Comparison of ENCODE assay signal across 8 cellular contexts in the genomic region with DNA sequence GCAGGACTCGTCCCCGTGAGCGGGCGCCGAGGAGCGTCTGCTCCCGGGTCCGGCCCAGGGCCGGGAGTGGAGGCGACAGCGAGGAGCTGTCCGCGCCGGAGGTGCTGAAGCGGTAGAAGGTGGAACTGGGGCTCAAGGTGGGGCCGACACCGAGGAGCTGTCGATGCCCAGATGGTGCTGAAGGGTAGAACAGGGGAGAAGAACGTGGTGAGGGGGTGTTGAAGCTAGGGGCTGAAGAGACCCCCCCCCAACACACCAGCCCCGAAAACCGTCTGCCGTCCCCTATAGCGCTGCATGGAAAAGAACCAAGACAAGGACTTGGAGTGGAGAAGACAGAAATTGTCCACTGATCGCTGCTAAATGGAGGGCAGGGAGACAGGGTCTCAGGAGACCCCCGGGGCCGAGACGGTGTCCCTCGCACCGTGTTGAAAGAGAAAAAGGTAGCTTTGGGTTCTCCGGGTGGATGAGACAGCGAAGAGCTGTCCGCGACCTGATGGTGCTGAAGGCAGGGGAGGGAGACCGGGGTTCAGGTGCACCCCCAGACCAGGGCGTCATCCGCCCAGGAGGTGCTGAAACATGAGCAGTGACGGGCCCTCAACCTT. TPM values are rescaled to one million over a fixed set of nuclear protein-coding genes. Genes with fewer than 3 reads are reported as not detected.
DNase-seq lines count a peak whose midpoint lies in the region; ATAC-seq and TF ChIP-seq lines count a peak whose summit lies in the region.

No MANE protein-coding gene starts in this region.

- H3K27ac ChIP-seq in psoas muscle (no peak overlapping the region), spleen (no peak overlapping the region)

- DNase-seq in Calu3 (peak; percentile 59), HuH-7.5 (ENCODE audit: low spot score) (peak; percentile 94), epithelial cell of esophagus (ENCODE audit: low read depth) (peak; percentile 63), psoas muscle (peak; percentile 44 to 66), NCI-H2107 treated with DMSO at 0.1 percent for 48 hours (lab: John Stamatoyannopoulos, UW; ENCODE audit: unreplicated experiment) (no peak), spleen (no peak)
- peak; percentile 67 for DNase-seq in activated CD4-positive, alpha-beta T cell treated with anti-CD3 and anti-CD28 coated beads for 48 hours

- H3K4me3 ChIP-seq in epithelial cell of esophagus (ENCODE audit: low read length) (no peak overlapping the region), psoas muscle (no peak overlapping the region), spleen (peak overlapping the region in 1 of 8 donors; percentile 13)

- H3K27me3 ChIP-seq in psoas muscle (ENCODE audit: insufficient read depth in 3 of 3, low read length in 2 of 3) (peaks cover 0 to 25% (median 2%) of the 10 kb centered on the region in 3 donors), spleen (replicated peaks in 1 of 7) (peaks cover 4 to 94% (median 43%) of the 10 kb centered on the region in 7 donors)

- TF ChIP-seq POLR2A in spleen (IDR thresholded peaks at IDR 0.05) = no peak

- no peak overlapping the region for H3K4me3 Mint-ChIP-seq in Calu3 (ENCODE audit: low read depth, unreplicated experiment)

- WGBS in psoas muscle, 3 donors = 11 to 17% (median 13%) methylated on average over 37 of the region's 37 CpGs
- 17 to 26% (median 21%) methylated on average over 36 to 37 of the region's 37 CpGs for WGBS in spleen, 5 donors

- H3K4me1 ChIP-seq in psoas muscle = peaks cover 5% of the 10 kb centered on the region
- H3K4me1 ChIP-seq in spleen = peaks cover 0 to 22% (median 10%) of the 10 kb centered on the region in 6 donors

- peaks cover 65% of the 10 kb centered on the region for H3K27me3 Mint-ChIP-seq in Calu3 (ENCODE audit: unreplicated experiment)

- no peaks in the 10 kb centered on the region for H3K9me3 Mint-ChIP-seq in Calu3 (ENCODE audit: low read depth, unreplicated experiment)

- peak; percentile 53 to 69 (median 68) for ATAC-seq in psoas muscle
- ATAC-seq in GM18909 (IDR thresholded peaks at IDR 0.05; ENCODE audit: poor library complexity, unreplicated experiment) = no peak

- TF ChIP-seq CTCF in Calu3 (IDR thresholded peaks at IDR 0.05; ENCODE audit: unreplicated experiment) (no peak), epithelial cell of esophagus (IDR thresholded peaks at IDR 0.05; ENCODE audit: insufficient read depth, low read depth, low read length, missing control alignments) (no peak), psoas muscle (IDR thresholded peaks at IDR 0.05) (no peak), spleen (IDR thresholded peaks at IDR 0.05 in 8 of 11, conservative IDR thresholded peaks at IDR 0.05 in 3 of 11) (no peak)

- peaks cover 14% of the 10 kb centered on the region for H3K36me3 Mint-ChIP-seq in Calu3 (ENCODE audit: insufficient read depth, unreplicated experiment)

- H3K9me3 ChIP-seq in psoas muscle (no peaks in the 10 kb centered on the region), spleen (peaks cover 0 to 12% (median 3%) of the 10 kb centered on the region in 8 donors)

- no peak overlapping the region for H3K27ac Mint-ChIP-seq in Calu3 (ENCODE audit: unreplicated experiment)

- peaks cover 14% of the 10 kb centered on the region for H3K4me1 Mint-ChIP-seq in Calu3 (ENCODE audit: low read depth, unreplicated experiment)

- no peaks in the 10 kb centered on the region for H3K36me3 ChIP-seq in psoas muscle (ENCODE audit: insufficient read depth in 1 of 2, low read depth in 1 of 2)
- H3K36me3 ChIP-seq in spleen = no peaks in the 10 kb centered on the region

- CTCF ChIA-PET in Calu3 (lab: Charles Lee) = interaction anchor here (0.5 to 1.1 kb wide), 2 partner anchors 9 to 25 kb away, joined by 3 to 10 read pairs; no protein-coding TSS in a partner anchor

- intact Hi-C loops in Calu3 (cut with micrococcal nuclease; ENCODE audit: unreplicated experiment) (no loop called here), psoas muscle (cut with DNase I) (no loop called here), spleen (cut with DNase I; ENCODE audit: low total_unique reads) (no loop called here)

- BruUV-seq in Calu3 (replicated peaks; lab: Mats Ljungman, UMichigan) = no TSS peak

RNA-seq across cellular contexts. Expression of a gene that starts 7.1 kb away (rescaled TPM):
- total RNA-seq in Calu3 (2022) (0.90 and 2.4 TPM in 2 replicates), psoas muscle (1 to 10 TPM in 1 of 4 donors, under 1 TPM in 3; 0.27 to 2.5 (median 0.86) TPM), spleen (1 to 10 TPM in 6 of 7 donors, under 1 TPM in 1; 0.60 to 7.6 (median 3.3) TPM)
- polyA plus RNA-seq in psoas muscle (under 1 TPM; 0.43 to 0.86 (median 0.86) TPM), spleen (1 to 10 TPM in 1 of 3 donors, under 1 TPM in 2; 0.07 to 1.2 (median 0.61) TPM)

RNA-seq across cellular contexts. Expression of a gene that starts 29.5 kb away (rescaled TPM):
- total RNA-seq in Calu3 (2022) (1.9 TPM in 2 replicates), psoas muscle (1 to 10 TPM in 2 of 4 donors, under 1 TPM in 2; 0.86 to 3.6 (median 1.5) TPM), spleen (1 to 10 TPM; 1.4 to 6.6 (median 3.3) TPM)
- polyA plus RNA-seq in psoas muscle (1 to 10 TPM in 1 of 3 donors, under 1 TPM in 2; 0.44 to 1.4 (median 0.81) TPM), spleen (1 to 10 TPM in 2 of 3 donors, under 1 TPM in 1; 0.72 to 1.7 (median 1.3) TPM)

RNA-seq across cellular contexts. Expression of a gene that starts 40.3 kb away (rescaled TPM):
- 10.9 and 11.5 TPM in 2 replicates for total RNA-seq in Calu3 (2022)
- total RNA-seq in psoas muscle = 10 to 100 TPM in 1 of 4 donors, 1 to 10 TPM in 3; 5.9 to 12.7 (median 8.4) TPM
- polyA plus RNA-seq in psoas muscle = 10 to 100 TPM; 19.9 to 23.3 (median 20.7) TPM
- 10 to 100 TPM in 3 of 7 donors, 1 to 10 TPM in 4; 7.8 to 14.1 (median 9.9) TPM for total RNA-seq in spleen
- polyA plus RNA-seq in spleen = 10 to 100 TPM; 12.1 to 15.4 (median 12.3) TPM

RNA-seq across cellular contexts. Expression of a gene that starts 40.9 kb away (rescaled TPM):
- 1.5 and 1.6 TPM in 2 replicates for total RNA-seq in Calu3 (2022)
- 1 to 10 TPM in 1 of 4 donors, under 1 TPM in 3; 0.32 to 1.5 (median 0.43) TPM for total RNA-seq in psoas muscle
- polyA plus RNA-seq in psoas muscle = under 1 TPM; 0.12 to 0.57 (median 0.17) TPM
- 10 to 100 TPM in 3 of 7 donors, 1 to 10 TPM in 4; 4.7 to 17.1 (median 8.6) TPM for total RNA-seq in spleen
- 10 to 100 TPM in 1 of 3 donors, 1 to 10 TPM in 2; 1.4 to 15.6 (median 7.8) TPM for polyA plus RNA-seq in spleen

RNA-seq across cellular contexts. Expression of a gene that starts 48.1 kb away (rescaled TPM):
- total RNA-seq in Calu3 (2022) = 44.9 and 60.9 TPM in 2 replicates
- total RNA-seq in psoas muscle = 10 to 100 TPM; 68.0 to 77.1 (median 72.1) TPM
- 10 to 100 TPM; 22.7 to 40.3 (median 38.9) TPM for polyA plus RNA-seq in psoas muscle
- total RNA-seq in spleen = 100 to 1,000 TPM; 119 to 232 (median 159) TPM
- 10 to 100 TPM; 47.5 to 86.5 (median 75.6) TPM for polyA plus RNA-seq in spleen

Comparison
In these comparisons a context has a peak if more than half of its experiments do, and no peak if none do; other contexts are left out.
1. DNase-seq: peak in Calu3 (single experiment), HuH-7.5 (single experiment), activated CD4-positive, alpha-beta T cell treated with anti-CD3 and anti-CD28 coated beads for 48 hours (single experiment), epithelial cell of esophagus (single experiment) and psoas muscle (2 of 2); none in NCI-H2107 treated with DMSO at 0.1 percent for 48 hours (single experiment) and spleen (single experiment).